In the genomic region with DNA sequence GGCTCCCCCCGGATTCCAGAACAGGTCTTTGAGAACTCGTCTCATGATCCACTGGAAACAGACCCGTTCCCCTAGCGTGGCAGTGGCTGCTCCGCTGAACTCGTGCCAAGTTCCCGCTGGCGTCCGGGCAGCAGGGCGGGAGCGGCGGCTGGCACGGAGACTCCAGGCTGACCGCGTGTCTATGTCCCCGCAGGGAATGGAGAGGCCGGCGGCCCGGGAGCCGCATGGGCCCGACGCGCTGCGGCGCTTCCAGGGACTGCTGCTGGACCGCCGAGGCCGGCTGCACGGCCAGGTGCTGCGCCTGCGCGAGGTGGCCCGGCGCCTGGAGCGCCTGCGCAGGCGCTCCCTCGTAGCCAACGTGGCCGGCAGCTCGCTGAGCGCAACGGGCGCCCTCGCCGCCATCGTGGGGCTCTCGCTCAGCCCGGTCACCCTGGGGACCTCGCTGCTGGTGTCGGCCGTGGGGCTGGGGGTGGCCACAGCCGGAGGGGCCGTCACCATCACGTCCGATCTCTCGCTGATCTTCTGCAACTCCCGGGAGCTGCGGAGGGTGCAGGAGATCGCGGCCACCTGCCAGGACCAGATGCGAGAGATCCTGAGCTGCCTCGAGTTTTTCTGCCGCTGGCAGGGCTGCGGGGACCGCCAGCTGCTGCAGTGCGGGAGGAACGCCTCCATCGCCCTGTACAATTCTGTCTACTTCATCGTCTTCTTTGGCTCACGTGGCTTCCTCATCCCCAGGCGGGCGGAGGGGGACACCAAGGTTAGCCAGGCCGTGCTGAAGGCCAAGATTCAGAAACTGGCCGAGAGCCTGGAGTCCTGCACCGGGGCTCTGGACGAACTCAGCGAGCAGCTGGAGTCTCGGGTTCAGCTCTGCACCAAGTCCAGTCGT, we compare ENCODE assay signal across 8 cellular contexts. TPM values are rescaled to one million over a fixed set of nuclear protein-coding genes. Genes with fewer than 3 reads are reported as not detected.
DNase-seq lines count a peak whose midpoint lies in the region; ATAC-seq and TF ChIP-seq lines count a peak whose summit lies in the region.

No MANE protein-coding gene starts in this region.

- peak overlapping the region; percentile 59 to 97 for H2BK12ac ChIP-seq in mesenchymal stem cell (ENCODE audit: low read length in 2 of 2)

- H3K9me3 Mint-ChIP-seq in effector memory CD8-positive, alpha-beta T cell: no peaks in the 10 kb centered on the region

- WGBS in mesenchymal stem cell: 18% methylated on average over 73 of the region's 80 CpGs

- peak overlapping the region; percentile 72 to 86 for H3K27ac Mint-ChIP-seq in effector memory CD8-positive, alpha-beta T cell

- H3K4me2 ChIP-seq in mesenchymal stem cell (ENCODE audit: low read length, poor library complexity, severe bottlenecking): peak overlapping the region; percentile 88

- H3K4me1 ChIP-seq in mesenchymal stem cell (ENCODE audit: control insufficient read depth, insufficient read depth, low read depth, low read length): peaks cover 15% of the 10 kb centered on the region

- peak overlapping the region; percentile 91 for H2BK120ac ChIP-seq in mesenchymal stem cell (ENCODE audit: low read depth, low read length)

- peak overlapping the region in 1 of 2 experiments; percentile 92 for H3K23ac ChIP-seq in mesenchymal stem cell (ENCODE audit: low read length in 2 of 2)

- peak overlapping the region; percentile 99 for H4K8ac ChIP-seq in mesenchymal stem cell (ENCODE audit: low read length)

- peak overlapping the region; percentile 86 for H2AK5ac ChIP-seq in mesenchymal stem cell (ENCODE audit: low read length, severe bottlenecking)

- H3K79me1 ChIP-seq in mesenchymal stem cell (replicated peaks; ENCODE audit: low read length, poor library complexity, severe bottlenecking): peaks cover 9% of the 10 kb centered on the region

- ATAC-seq in GM18909 (IDR thresholded peaks at IDR 0.05; ENCODE audit: poor library complexity, unreplicated experiment) (peak; percentile 87), HG03108 (IDR thresholded peaks at IDR 0.05; ENCODE audit: unreplicated experiment) (peak; percentile 87)
- ATAC-seq in effector memory CD8-positive, alpha-beta T cell (replicated peaks): peak; percentile 89

- H3K9ac ChIP-seq in mesenchymal stem cell (ENCODE audit: low read length): peak overlapping the region; percentile 92

- H3K36me3 ChIP-seq in BJ (ENCODE audit: control insufficient read depth, insufficient read depth, low read length): no peaks in the 10 kb centered on the region
- no peaks in the 10 kb centered on the region for H3K36me3 ChIP-seq in mesenchymal stem cell (ENCODE audit: control insufficient read depth in 1 of 2, insufficient read depth in 2 of 2, low read depth in 1 of 2, low read length in 2 of 2)

- peak overlapping the region; percentile 54 for H3K4me3 ChIP-seq in BJ (ENCODE audit: low read depth, low read length)
- peak overlapping the region; percentile 60 to 83 for H3K4me3 ChIP-seq in mesenchymal stem cell (ENCODE audit: insufficient read depth in 1 of 2, low read depth in 1 of 2, low read length in 2 of 2)

- peak overlapping the region; percentile 85 for H3K4me3 Mint-ChIP-seq in effector memory CD8-positive, alpha-beta T cell

- no peak for TF ChIP-seq CTCF in BJ (IDR thresholded peaks at IDR 0.05; ENCODE audit: insufficient read depth, low read depth, low read length)

- H2BK5ac ChIP-seq in mesenchymal stem cell (ENCODE audit: low read depth, low read length, poor library complexity, severe bottlenecking): peak overlapping the region; percentile 63

- H3K18ac ChIP-seq in mesenchymal stem cell (ENCODE audit: low read depth in 1 of 2, low read length in 2 of 2): peak overlapping the region; percentile 95 to 97

- CTCF ChIA-PET in BJ (lab: Yijun Ruan, JAX): interaction anchor here (1.2 to 4.6 kb wide), 12 partner anchors 11 to 425 kb away, joined by 3 to 61 read pairs (median 6); a partner anchor contains a TSS

- H3K4me1 Mint-ChIP-seq in effector memory CD8-positive, alpha-beta T cell (ENCODE audit: low read depth in 2 of 2): peaks cover 7 to 11% of the 10 kb centered on the region in 2 donors

- peak overlapping the region in 1 of 2 experiments; percentile 97 for H3K14ac ChIP-seq in mesenchymal stem cell (ENCODE audit: low read length in 2 of 2)

- peak overlapping the region; percentile 90 to 97 for H3K4ac ChIP-seq in mesenchymal stem cell (ENCODE audit: low read depth in 1 of 2, low read length in 2 of 2)

- H2BK15ac ChIP-seq in mesenchymal stem cell (ENCODE audit: low read depth, poor library complexity, severe bottlenecking): peak overlapping the region; percentile 92

- no peaks in the 10 kb centered on the region for H3K9me3 ChIP-seq in mesenchymal stem cell (ENCODE audit: control insufficient read depth, low read length)

- H3K27me3 Mint-ChIP-seq in effector memory CD8-positive, alpha-beta T cell: no peaks in the 10 kb centered on the region

- no peak for DNase-seq in BJ (ENCODE audit: low read depth)
- DNase-seq in NCI-H510A (lab: John Stamatoyannopoulos, UW): peak; percentile 46
- peak; percentile 43 to 49 for DNase-seq in activated CD8-positive, alpha-beta memory T cell treated with anti-CD3 and anti-CD28 coated beads for 4 hours (ENCODE audit: low read depth in 2 of 2)
- peak; percentile 52 to 61 (median 55) for DNase-seq in effector memory CD8-positive, alpha-beta T cell
- DNase-seq in mesenchymal stem cell: peak; percentile 83
- DNase-seq in stimulated activated CD8-positive, alpha-beta memory T cell treated with anti-CD3 and anti-CD28 coated beads, Interleukin-12 subunit alpha, Interleukin-12 subunit beta, amount 100 ng/mL, for 4 hours (ENCODE audit: low read depth): peak; percentile 67

- POLR2A ChIA-PET in BJ (lab: Charles Lee): no interaction called here

- H3K27ac ChIP-seq in mesenchymal stem cell (ENCODE audit: low read length, poor library complexity, severe bottlenecking): peak overlapping the region; percentile 49

- H3K36me3 Mint-ChIP-seq in effector memory CD8-positive, alpha-beta T cell (ENCODE audit: insufficient read depth): peaks cover 8% of the 10 kb centered on the region

- no peaks in the 10 kb centered on the region for H3K27me3 ChIP-seq in BJ (ENCODE audit: control insufficient read depth, insufficient read depth, low read length)
- no peaks in the 10 kb centered on the region for H3K27me3 ChIP-seq in mesenchymal stem cell (ENCODE audit: control insufficient read depth in 1 of 2, insufficient read depth in 1 of 2, low read length in 2 of 2)

- H4K91ac ChIP-seq in mesenchymal stem cell (ENCODE audit: low read length): peak overlapping the region; percentile 98

- H2AFZ ChIP-seq in mesenchymal stem cell (ENCODE audit: low read depth, low read length): peak overlapping the region; percentile 92

RNA-seq across cellular contexts. Expression of a gene that starts 1.5 kb away (rescaled TPM):
- 7.2 and 8.7 TPM in 2 replicates for polyA plus RNA-seq in BJ (2011; rRNA removed)
- 6.0 and 7.0 TPM in 2 replicates for polyA minus RNA-seq in BJ (2011; rRNA and poly(A)+ RNA removed)
- polyA plus RNA-seq in mesenchymal stem cell (2013, experiment 1 of 2): 0.43 TPM
- 0.40 TPM for polyA plus RNA-seq in mesenchymal stem cell (2013, experiment 2 of 2)

RNA-seq across cellular contexts. Expression of a gene that starts 26.2 kb away (rescaled TPM):
- 47.9 and 68.9 TPM in 2 replicates for polyA plus RNA-seq in BJ (2011; rRNA removed)
- polyA minus RNA-seq in BJ (2011; rRNA and poly(A)+ RNA removed): 38.0 and 40.1 TPM in 2 replicates
- 36.6 TPM for polyA plus RNA-seq in mesenchymal stem cell (2013, experiment 1 of 2)
- polyA plus RNA-seq in mesenchymal stem cell (2013, experiment 2 of 2): 38.5 TPM
